In genomic region chr13:51397262-51397933, GRCh38 we compare ENCODE assay signal across 8 cellular contexts.
DNase-seq lines count a peak whose midpoint lies in the region; ATAC-seq and TF ChIP-seq lines count a peak whose summit lies in the region.

No MANE protein-coding gene starts in this region.

- no peak for ATAC-seq in HG02610 (IDR thresholded peaks at IDR 0.05; ENCODE audit: unreplicated experiment)
- ATAC-seq in HG03520 (IDR thresholded peaks at IDR 0.05; ENCODE audit: unreplicated experiment), result no peak

- peak; percentile 48 for DNase-seq in AG09319 (ENCODE audit: extremely low read depth, low read depth)
- peak; percentile 11 for DNase-seq in NCI-H2227 (lab: John Stamatoyannopoulos, UW; ENCODE audit: unreplicated experiment)
- peak; percentile 55 for DNase-seq in fibroblast of peridontal ligament (ENCODE audit: extremely low read depth)
- DNase-seq in non-pigmented ciliary epithelial cell (ENCODE audit: low read depth), result peak; percentile 22
- no peak for DNase-seq in NCI-H748 treated with DMSO at 0.1 percent for 48 hours (lab: John Stamatoyannopoulos, UW)
- no peak for DNase-seq in DMS79 treated with DMSO at 0.1 percent for 48 hours (lab: John Stamatoyannopoulos, UW)

- TF ChIP-seq CTCF in AG09319 (IDR thresholded peaks at IDR 0.05; ENCODE audit: low read depth, low read length), result no peak

Comparison
In these comparisons a context has a peak if more than half of its experiments do, and no peak if none do; other contexts are left out.
1. DNase-seq: peak in AG09319 (single experiment), NCI-H2227 (single experiment), fibroblast of peridontal ligament (single experiment) and non-pigmented ciliary epithelial cell (single experiment); none in NCI-H748 treated with DMSO at 0.1 percent for 48 hours (single experiment) and DMS79 treated with DMSO at 0.1 percent for 48 hours (single experiment).